9 cellular contexts compared by ENCODE assay signal in genomic region chr2:109218087-109218791, GRCh38.
A peak's percentile ranks its signal among the peaks of the same experiment; 100 is the strongest.
DNase-seq lines count a peak whose midpoint lies in the region; ATAC-seq, FAIRE-seq and TF ChIP-seq lines count a peak whose summit lies in the region.
"Had no signal": no experiment of that assay in that cellular context is flagged by ENCODE, and none has a peak within 500 bp of the region (broad histone marks: within the 10 kb centered on the region; RNA-seq: fewer than 3 reads in every experiment).

No MANE protein-coding gene starts in this region.

- no peak for ATAC-seq in HCT116

- CTCF ChIA-PET in HCT116 (lab: Charles Lee) = no interaction called here

- H3K4me3 ChIP-seq in HCT116 (replicated peaks in 1 of 2; ENCODE audit: low read depth in 1 of 2, low read length in 2 of 2) (no peak overlapping the region), prostate gland (no peak overlapping the region)
- H3K4me3 ChIP-seq: heart right ventricle had no signal

- TF ChIP-seq CTCF in HCT116 (IDR thresholded peaks at IDR 0.05 in 2 of 3, conservative IDR thresholded peaks at IDR 0.05 in 1 of 3; ENCODE audit: borderline replicate concordance in 1 of 3, insufficient read depth in 1 of 3, low read depth in 2 of 3, low read length in 2 of 3) (no peak), osteocyte (IDR thresholded peaks at IDR 0.05) (no peak), prostate gland (IDR thresholded peaks at IDR 0.05) (no peak)

- H2AFZ ChIP-seq in HCT116 (ENCODE audit: low read depth, low read length, poor library complexity, severe bottlenecking) = peak overlapping the region; percentile 25

- POLR2A ChIA-PET in HCT116 (lab: Charles Lee) = no interaction called here

- H3K9me3 ChIP-seq in HCT116 (ENCODE audit: control insufficient read depth in 1 of 2, insufficient read depth in 1 of 2, low read depth in 1 of 2, low read length in 2 of 2) (no peaks in the 10 kb centered on the region), prostate gland (no peaks in the 10 kb centered on the region)
- H3K9me3 ChIP-seq: heart right ventricle had no signal

- H3K4me1 ChIP-seq in HCT116 (ENCODE audit: control insufficient read depth in 1 of 2, insufficient read depth in 2 of 2, low read length in 2 of 2) = peaks cover 8 to 10% of the 10 kb centered on the region in 2 experiments; a peak in 3 of 4 replicates
- H3K4me1 ChIP-seq in prostate gland (replicated peaks) = peaks cover 3% of the 10 kb centered on the region

- H3K27me3 ChIP-seq in HCT116 (ENCODE audit: insufficient read depth, low read length) = peaks cover 12% of the 10 kb centered on the region; the same call in 1 of the 2 replicates
- H3K27me3 ChIP-seq in prostate gland (replicated peaks; ENCODE audit: insufficient read depth) = no peaks in the 10 kb centered on the region

- no peak overlapping the region for H3K4me2 ChIP-seq in HCT116 (ENCODE audit: low read length)

- TF ChIP-seq POLR2A in GM12892 (IDR thresholded peaks at IDR 0.05; ENCODE audit: low read depth, low read length) = no peak
- no peak for TF ChIP-seq POLR2A in HCT116 (IDR thresholded peaks at IDR 0.05; ENCODE audit: borderline replicate concordance, extremely low read depth, insufficient read depth, insufficient read length)
- no peak for TF ChIP-seq POLR2A in prostate gland (IDR thresholded peaks at IDR 0.05)

- H3K9me3 Mint-ChIP-seq in osteocyte (ENCODE audit: unreplicated experiment) = no peaks in the 10 kb centered on the region

- H3K79me2 ChIP-seq in HCT116 (ENCODE audit: insufficient read depth, low read length) = no peaks in the 10 kb centered on the region

- no peak for TF ChIP-seq RAD21 in HCT116 (IDR thresholded peaks at IDR 0.05; ENCODE audit: low read depth)

- BruUV-seq in HCT116 (replicated peaks; lab: Mats Ljungman, UMichigan) = no TSS peak

- H3K27ac Mint-ChIP-seq in osteocyte (ENCODE audit: unreplicated experiment) = peak overlapping the region; percentile 69

- H3K9ac ChIP-seq in HCT116 (ENCODE audit: low read length) = no peak overlapping the region

- H3K36me3 Mint-ChIP-seq in osteocyte (ENCODE audit: unreplicated experiment) = peaks cover 15% of the 10 kb centered on the region

- RAD21 ChIA-PET in HCT116 (lab: Charles Lee; ENCODE audit: low non-redundant PET in 1 of 2, low total read pairs in 2 of 2, uncharacterized antibody in 2 of 2, unreplicated experiment in 2 of 2) = no interaction called here

- H3K27ac ChIP-seq in HCT116 (ENCODE audit: low read depth, low read length) (no peak overlapping the region), prostate gland (no peak overlapping the region)

- intact Hi-C loops in HCT116 (cut with micrococcal nuclease) (no loop called here), prostate gland (cut with DNase I) (no loop called here)

- no peaks in the 10 kb centered on the region for H3K9me2 ChIP-seq in HCT116 (ENCODE audit: insufficient read depth)

- DNase-seq in GM12892 (ENCODE audit: insufficient read length) = no peak
- no peak for DNase-seq in HCT116 (ENCODE audit: low read depth, low spot score)
- DNase-seq in activated CD8-positive, alpha-beta memory T cell treated with anti-CD3 and anti-CD28 coated beads, Interleukin-2, amount 50 U/mL, for 48 hours = peak; percentile 20
- no peak for DNase-seq in osteocyte (ENCODE audit: extremely low spot score, unreplicated experiment)
- DNase-seq in occipital lobe (lab: John Stamatoyannopoulos, UW) = no peak
- no peak for DNase-seq in GDM1 (lab: John Stamatoyannopoulos, UW)
- DNase-seq in prostate gland (ENCODE audit: low spot score) = no peak
- no peak for DNase-seq in NCI-H524 (lab: John Stamatoyannopoulos, UW)
- DNase-seq: heart right ventricle had no signal

- H3K27me3 Mint-ChIP-seq in osteocyte (ENCODE audit: unreplicated experiment) = no peaks in the 10 kb centered on the region

- H3K4me1 Mint-ChIP-seq in osteocyte (ENCODE audit: unreplicated experiment) = peaks cover 73% of the 10 kb centered on the region

- no peaks in the 10 kb centered on the region for H3K36me3 ChIP-seq in HCT116 (ENCODE audit: control insufficient read depth in 1 of 2, insufficient read depth in 2 of 2, low read length in 2 of 2)
- H3K36me3 ChIP-seq in prostate gland = no peaks in the 10 kb centered on the region
- H3K36me3 ChIP-seq: heart right ventricle had no signal

- no peaks in the 10 kb centered on the region for H4K20me1 ChIP-seq in HCT116 (ENCODE audit: insufficient read depth)

- 47% methylated on average over 6 of the region's 6 CpGs for WGBS in prostate gland

- peak; percentile 81 for FAIRE-seq in GM12892 (lab: Jason Lieb, UNC)

- no peak overlapping the region for H3K4me3 Mint-ChIP-seq in osteocyte (ENCODE audit: unreplicated experiment)

TF ChIP-seq in HCT116, 20 proteins besides CTCF, POLR2A, EP300 and RAD21:
- TF ChIP-seq CBX3 (IDR thresholded peaks at IDR 0.05; ENCODE audit: low read depth) (no peak), MAX (IDR thresholded peaks at IDR 0.05) (no peak), ZBTB33 (IDR thresholded peaks at IDR 0.05; ENCODE audit: extremely low read depth, insufficient replicate concordance, low read length) (no peak), ATF3 (IDR thresholded peaks at IDR 0.05) (no peak), SRF (IDR thresholded peaks at IDR 0.05; ENCODE audit: low read depth) (no peak), POLR2AphosphoS5 (IDR thresholded peaks at IDR 0.05; ENCODE audit: low read depth, low read length) (no peak), REST (IDR thresholded peaks at IDR 0.05; ENCODE audit: low read depth) (no peak), YY1 (IDR thresholded peaks at IDR 0.05; ENCODE audit: extremely low read depth, insufficient replicate concordance, low read depth, low read length) (no peak), ZNF274 (IDR thresholded peaks at IDR 0.05; ENCODE audit: low read depth, low read length) (no peak), TCF7L2 (IDR thresholded peaks at IDR 0.05; ENCODE audit: borderline replicate concordance, extremely low read depth, insufficient read depth, insufficient read length) (no peak)
TF ChIP-seq in HCT116: peak in this region for 0.
